Comparison of ENCODE assay signal across 12 cellular contexts in genomic region chr11:69007978-69008381, GRCh38. TPM values are rescaled to one million over a fixed set of nuclear protein-coding genes. Genes with fewer than 3 reads are reported as not detected.
A peak's percentile ranks its signal among the peaks of the same experiment; 100 is the strongest.
DNase-seq lines count a peak whose midpoint lies in the region; ATAC-seq and TF ChIP-seq lines count a peak whose summit lies in the region.
"Had no signal": no experiment of that assay in that cellular context is flagged by ENCODE, and none has a peak within 500 bp of the region (broad histone marks: within the 10 kb centered on the region; RNA-seq: fewer than 3 reads in every experiment).

No MANE protein-coding gene starts in this region.

- peaks cover 49% of the 10 kb centered on the region for H3K27me3 Mint-ChIP-seq in activated T-cell treated with anti-CD3 and anti-CD28 coated beads, Interleukin-2, amount 50 U/mL, for 24 hours

- H3K27ac ChIP-seq in RWPE2 (ENCODE audit: poor library complexity, severe bottlenecking) (peak overlapping the region; percentile 54), WERI-Rb-1 (no peak overlapping the region), thyroid gland (peak overlapping the region in 1 of 3 donors; percentile 67)

- H3K4me3 Mint-ChIP-seq in activated T-cell treated with anti-CD3 and anti-CD28 coated beads, Interleukin-2, amount 50 U/mL, for 24 hours = no peak overlapping the region
- H3K4me3 Mint-ChIP-seq: CD4-positive, CD25-positive, alpha-beta regulatory T cell; neural crest cell had no signal

- intact Hi-C loops in sciatic nerve (cut with DNase I) = no loop called here
- intact Hi-C loops in thyroid gland (cut with DNase I) = no loop called here

- H3K27ac Mint-ChIP-seq in activated T-cell treated with anti-CD3 and anti-CD28 coated beads, Interleukin-2, amount 50 U/mL, for 24 hours = no peak overlapping the region
- H3K27ac Mint-ChIP-seq: CD4-positive, CD25-positive, alpha-beta regulatory T cell had no signal

- H3K9me3 ChIP-seq in RWPE2 (ENCODE audit: severe bottlenecking) (no peaks in the 10 kb centered on the region), WERI-Rb-1 (ENCODE audit: severe bottlenecking) (no peaks in the 10 kb centered on the region), thyroid gland (no peaks in the 10 kb centered on the region)

- H3K4me3 ChIP-seq in RWPE2 (ENCODE audit: severe bottlenecking) (no peak overlapping the region), WERI-Rb-1 (ENCODE audit: low read depth, low read length) (no peak overlapping the region), thyroid gland (replicated peaks in 1 of 3) (no peak overlapping the region)

- H3K9me3 Mint-ChIP-seq in activated T-cell treated with anti-CD3 and anti-CD28 coated beads, Interleukin-2, amount 50 U/mL, for 24 hours = no peaks in the 10 kb centered on the region
- H3K9me3 Mint-ChIP-seq: CD4-positive, CD25-positive, alpha-beta regulatory T cell; neural crest cell had no signal

- ATAC-seq in RWPE2 (ENCODE audit: low read depth) (no peak), sciatic nerve (no peak)

- H3K36me3 ChIP-seq in RWPE2 (ENCODE audit: low read depth) = no peaks in the 10 kb centered on the region
- no peaks in the 10 kb centered on the region for H3K36me3 ChIP-seq in WERI-Rb-1
- H3K36me3 ChIP-seq in thyroid gland = no peaks in the 10 kb centered on the region

- H3K27me3 ChIP-seq in RWPE2 (ENCODE audit: insufficient read depth, poor library complexity, severe bottlenecking) (no peaks in the 10 kb centered on the region), WERI-Rb-1 (ENCODE audit: insufficient read depth, low read depth, severe bottlenecking) (no peaks in the 10 kb centered on the region), thyroid gland (no peaks in the 10 kb centered on the region)

- H3K4me1 Mint-ChIP-seq in activated T-cell treated with anti-CD3 and anti-CD28 coated beads, Interleukin-2, amount 50 U/mL, for 24 hours (ENCODE audit: low read depth) = peaks cover 2% of the 10 kb centered on the region

- whole genome bisulfite sequencing in thyroid gland, 2 donors = 56 to 75% methylated on average over 8 of the region's 8 CpGs

- H3K4me1 ChIP-seq in RWPE2 (ENCODE audit: insufficient read depth, poor library complexity, severe bottlenecking) = peaks cover 29% of the 10 kb centered on the region
- H3K4me1 ChIP-seq in thyroid gland = peaks cover 0 to 30% of the 10 kb centered on the region in 2 donors

- no peaks in the 10 kb centered on the region for H3K36me3 Mint-ChIP-seq in activated T-cell treated with anti-CD3 and anti-CD28 coated beads, Interleukin-2, amount 50 U/mL, for 24 hours (ENCODE audit: low read depth)
- H3K36me3 Mint-ChIP-seq: CD4-positive, CD25-positive, alpha-beta regulatory T cell had no signal

- TF ChIP-seq POLR2A in thyroid gland (IDR thresholded peaks at IDR 0.05) = no peak

- TF ChIP-seq CTCF in RWPE2 (IDR thresholded peaks at IDR 0.05; ENCODE audit: poor library complexity, severe bottlenecking) (no peak), WERI-Rb-1 (IDR thresholded peaks at IDR 0.05; ENCODE audit: low read depth, low read length) (no peak), thyroid gland (IDR thresholded peaks at IDR 0.05) (no peak)

- DNase-seq in EH (ENCODE audit: low read depth) (peak; percentile 60), RWPE2 (ENCODE audit: low spot score) (peak; percentile 27), hepatic stellate cell (ENCODE audit: low spot score) (peak; percentile 69), sciatic nerve (ENCODE audit: low spot score) (peak; percentile 59), WERI-Rb-1 (no peak), NCI-H1436 (lab: John Stamatoyannopoulos, UW) (no peak), thyroid gland (no peak)
- DNase-seq in activated T-cell treated with anti-CD3 and anti-CD28 coated beads, Interleukin-2, amount 50 U/mL, for 24 hours = no peak
- DNase-seq: CD4-positive, CD25-positive, alpha-beta regulatory T cell; NCI-H748 treated with DMSO at 0.1 percent for 48 hours had no signal

RNA-seq across cellular contexts. Expression of gene MRGPRF, which starts 5.1 kb away (rescaled TPM):
- total RNA-seq in sciatic nerve = 39.5 TPM
- total RNA-seq in thyroid gland = 1 to 10 TPM; 5.0 to 7.6 (median 6.6) TPM
- total RNA-seq: CD4-positive, CD25-positive, alpha-beta regulatory T cell; T-helper 2 cell treated with Interferon-gamma antibody and Interleukin-4, amounts not matched to agents 100 ng/mL and 5 ng/mL, for 36 hours had no signal

RNA-seq across cellular contexts. Expression of gene MRGPRD, which starts 27.2 kb away (rescaled TPM):
- total RNA-seq in sciatic nerve (not detected), thyroid gland (not detected)
- total RNA-seq: CD4-positive, CD25-positive, alpha-beta regulatory T cell; neural crest cell; T-helper 2 cell treated with Interferon-gamma antibody and Interleukin-4, amounts not matched to agents 100 ng/mL and 5 ng/mL, for 36 hours had no signal

RNA-seq across cellular contexts. Expression of gene TPCN2, which starts 40.8 kb away (rescaled TPM):
- total RNA-seq in sciatic nerve (36.2 TPM), thyroid gland (10 to 100 TPM; 10.5 to 30.4 (median 13.7) TPM)

Comparison
In these comparisons a context has a peak if more than half of its experiments do, and no peak if none do; other contexts are left out.
1. DNase-seq: peak in EH (single experiment), RWPE2 (single experiment), hepatic stellate cell (single experiment) and sciatic nerve (single experiment); none in WERI-Rb-1 (single experiment), NCI-H1436 (single experiment), thyroid gland (0 of 2) and activated T-cell treated with anti-CD3 and anti-CD28 coated beads, Interleukin-2, amount 50 U/mL, for 24 hours (single experiment).